In genomic region chr5:142323480-142324376, GRCh38 we compare ENCODE assay signal across 1 cellular context.
TF ChIP-seq lines count a peak whose summit lies in the region.

No MANE protein-coding gene starts in this region.

TF ChIP-seq in HepG2, 621 proteins besides CTCF, POLR2A, EP300 and RAD21 (continued from another document and continues in another):
- TF ChIP-seq HBP1 (CRISPR knock-in tag; IDR thresholded peaks at IDR 0.05; ENCODE audit: low read depth) (0 out of 2 replicates have a peak, but pooled peaks have one; percentile 11), ZNF7 (CRISPR knock-in tag; IDR thresholded peaks at IDR 0.05) (no peak), ZNF207 (IDR thresholded peaks at IDR 0.05; ENCODE audit: borderline replicate concordance) (no peak), ZNF674 (CRISPR knock-in tag; IDR thresholded peaks at IDR 0.05; ENCODE audit: low read depth) (peak; percentile 29; the same call in 1 of the 2 replicates), PHF8 (CRISPR knock-in tag; IDR thresholded peaks at IDR 0.05) (peak; percentile 53; the same call in 1 of the 2 replicates), ZNF773 (CRISPR knock-in tag; IDR thresholded peaks at IDR 0.05; ENCODE audit: borderline replicate concordance) (no peak), SOX6 (IDR thresholded peaks at IDR 0.05) (no peak), SOX6 (CRISPR knock-in tag; IDR thresholded peaks at IDR 0.05) (no peak), ZNF501 (CRISPR knock-in tag; IDR thresholded peaks at IDR 0.05) (peak; percentile 4; the same call in 1 of the 2 replicates), ZBTB25 (CRISPR knock-in tag; IDR thresholded peaks at IDR 0.05) (no peak), SRSF9 (IDR thresholded peaks at IDR 0.05; ENCODE audit: borderline replicate concordance, insufficient read depth, low read depth, low read length, poor library complexity, severe bottlenecking) (no peak), SIN3A (IDR thresholded peaks at IDR 0.05; ENCODE audit: borderline replicate concordance, low read depth, low read length) (peak; percentile 26; the same call in 1 of the 2 replicates), ASH2L (IDR thresholded peaks at IDR 0.05; ENCODE audit: insufficient read length, low read depth, low read length) (no peak), ZFX (CRISPR knock-in tag; IDR thresholded peaks at IDR 0.05; ENCODE audit: low read depth) (peak; percentile 71), POLR2G (IDR thresholded peaks at IDR 0.05; ENCODE audit: low read depth, low read length) (0 out of 2 replicates have a peak, but pooled peaks have one; percentile 26), TEAD2 (CRISPR knock-in tag; IDR thresholded peaks at IDR 0.05) (no peak), DNMT3B (CRISPR knock-in tag; conservative IDR thresholded peaks at IDR 0.05) (no peak), ZNF782 (CRISPR knock-in tag; IDR thresholded peaks at IDR 0.05; ENCODE audit: borderline replicate concordance) (no peak), NFKB2 (CRISPR knock-in tag; IDR thresholded peaks at IDR 0.05; ENCODE audit: borderline replicate concordance) (no peak), KLF12 (CRISPR knock-in tag; IDR thresholded peaks at IDR 0.05; ENCODE audit: borderline replicate concordance) (no peak), AGO1 (IDR thresholded peaks at IDR 0.05; ENCODE audit: low read depth, low read length, poor library complexity, severe bottlenecking) (no peak), ZNF235 (CRISPR knock-in tag; IDR thresholded peaks at IDR 0.05; ENCODE audit: borderline replicate concordance) (no peak), ZNF253 (CRISPR knock-in tag; IDR thresholded peaks at IDR 0.05; ENCODE audit: borderline replicate concordance) (no peak), STAT6 (CRISPR knock-in tag; IDR thresholded peaks at IDR 0.05; ENCODE audit: borderline replicate concordance) (no peak), PCBP1 (IDR thresholded peaks at IDR 0.05; ENCODE audit: borderline replicate concordance, low read depth, low read length) (0 out of 2 replicates have a peak, but pooled peaks have one; percentile 51), IKZF5 (CRISPR knock-in tag; IDR thresholded peaks at IDR 0.05) (no peak), XRCC5 (optimal IDR thresholded peaks at IDR 0.05; ENCODE audit: low read length) (peak; percentile 8), ZNF512 (CRISPR knock-in tag; IDR thresholded peaks at IDR 0.05) (no peak), HOXA3 (CRISPR knock-in tag; IDR thresholded peaks at IDR 0.05) (peak; percentile 6; the same call in 1 of the 2 replicates), ZNF451 (CRISPR knock-in tag; IDR thresholded peaks at IDR 0.05) (0 out of 2 replicates have a peak, but pooled peaks have one; percentile 41), ZNF414 (CRISPR knock-in tag; IDR thresholded peaks at IDR 0.05) (peak; percentile 58; the same call in 1 of the 2 replicates), KDM2A (CRISPR knock-in tag; IDR thresholded peaks at IDR 0.05; ENCODE audit: borderline replicate concordance, low read depth) (no peak; the same call in 1 of the 2 replicates), MTF1 (CRISPR knock-in tag; IDR thresholded peaks at IDR 0.05) (no peak), TAF1 (CRISPR knock-in tag; IDR thresholded peaks at IDR 0.05) (no peak; the same call in 1 of the 2 replicates), ZNF205 (CRISPR knock-in tag; IDR thresholded peaks at IDR 0.05) (no peak), TRIM24 (CRISPR knock-in tag; IDR thresholded peaks at IDR 0.05) (no peak), SP5 (CRISPR knock-in tag; IDR thresholded peaks at IDR 0.05; ENCODE audit: borderline replicate concordance, low read depth) (no peak), ZNF260 (CRISPR knock-in tag; IDR thresholded peaks at IDR 0.05; ENCODE audit: borderline replicate concordance, low read depth) (no peak), GRHL1 (CRISPR knock-in tag; conservative IDR thresholded peaks at IDR 0.05) (no peak), KDM5A (IDR thresholded peaks at IDR 0.05; ENCODE audit: borderline replicate concordance, low read length) (no peak), SUZ12 (IDR thresholded peaks at IDR 0.05; ENCODE audit: low read depth, low read length) (no peak), HNF4G (IDR thresholded peaks at IDR 0.05; ENCODE audit: borderline replicate concordance, low read depth, low read length) (peak; percentile 11; the same call in 1 of the 2 replicates), HNF4G (CRISPR knock-in tag; IDR thresholded peaks at IDR 0.05; ENCODE audit: borderline replicate concordance, low read depth) (no peak), SMAD9 (CRISPR knock-in tag; IDR thresholded peaks at IDR 0.05) (no peak), IRF2 (CRISPR knock-in tag; IDR thresholded peaks at IDR 0.05) (no peak), ZSCAN5A (CRISPR knock-in tag; IDR thresholded peaks at IDR 0.05; ENCODE audit: borderline replicate concordance) (0 out of 2 replicates have a peak, but pooled peaks have one; percentile 4), ZNF34 (CRISPR knock-in tag; IDR thresholded peaks at IDR 0.05; ENCODE audit: borderline replicate concordance) (no peak), ZNF670 (CRISPR knock-in tag; IDR thresholded peaks at IDR 0.05; ENCODE audit: borderline replicate concordance) (no peak), HOXD1 (CRISPR knock-in tag; IDR thresholded peaks at IDR 0.05) (no peak; the same call in 1 of the 2 replicates)
- TF ChIP-seq, protein P1, sequence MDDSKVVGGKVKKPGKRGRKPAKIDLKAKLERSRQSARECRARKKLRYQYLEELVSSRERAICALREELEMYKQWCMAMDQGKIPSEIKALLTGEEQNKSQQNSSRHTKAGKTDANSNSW (CRISPR knock-in tag; IDR thresholded peaks at IDR 0.05; ENCODE audit: borderline replicate concordance), result no peak
- TF ChIP-seq, protein P2, sequence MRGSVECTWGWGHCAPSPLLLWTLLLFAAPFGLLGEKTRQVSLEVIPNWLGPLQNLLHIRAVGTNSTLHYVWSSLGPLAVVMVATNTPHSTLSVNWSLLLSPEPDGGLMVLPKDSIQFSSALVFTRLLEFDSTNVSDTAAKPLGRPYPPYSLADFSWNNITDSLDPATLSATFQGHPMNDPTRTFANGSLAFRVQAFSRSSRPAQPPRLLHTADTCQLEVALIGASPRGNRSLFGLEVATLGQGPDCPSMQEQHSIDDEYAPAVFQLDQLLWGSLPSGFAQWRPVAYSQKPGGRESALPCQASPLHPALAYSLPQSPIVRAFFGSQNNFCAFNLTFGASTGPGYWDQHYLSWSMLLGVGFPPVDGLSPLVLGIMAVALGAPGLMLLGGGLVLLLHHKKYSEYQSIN (CRISPR knock-in tag; IDR thresholded peaks at IDR 0.05; ENCODE audit: borderline replicate concordance), result no peak
- TF ChIP-seq, protein P3, sequence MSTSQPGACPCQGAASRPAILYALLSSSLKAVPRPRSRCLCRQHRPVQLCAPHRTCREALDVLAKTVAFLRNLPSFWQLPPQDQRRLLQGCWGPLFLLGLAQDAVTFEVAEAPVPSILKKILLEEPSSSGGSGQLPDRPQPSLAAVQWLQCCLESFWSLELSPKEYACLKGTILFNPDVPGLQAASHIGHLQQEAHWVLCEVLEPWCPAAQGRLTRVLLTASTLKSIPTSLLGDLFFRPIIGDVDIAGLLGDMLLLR (CRISPR knock-in tag; IDR thresholded peaks at IDR 0.05), result 0 out of 2 replicates have a peak, but pooled peaks have one; percentile 8
